Comparison of ENCODE assay signal across 11 cellular contexts in genomic region chr5:178476531-178476930, GRCh38.
"Had no signal": no experiment of that assay in that cellular context is flagged by ENCODE, and none has a peak within 500 bp of the region (broad histone marks: within the 10 kb centered on the region; RNA-seq: fewer than 3 reads in every experiment).

No MANE protein-coding gene starts in this region.

- H3K4me3 ChIP-seq: thyroid gland, vagina had no signal

- H3K27ac ChIP-seq: parathyroid adenoma, thyroid gland, vagina had no signal

- H3K79me2 ChIP-seq: parathyroid adenoma had no signal

- H3K9ac ChIP-seq: parathyroid adenoma had no signal

- H2AFZ ChIP-seq: parathyroid adenoma had no signal

- H3K36me3 ChIP-seq: thyroid gland, vagina had no signal

- H3K9me3 ChIP-seq: thyroid gland, vagina had no signal

- H3K27me3 ChIP-seq: thyroid gland, vagina had no signal

- DNase-seq: activated CD4-positive, alpha-beta T cell treated with anti-CD3 and anti-CD28 coated beads, Interleukin-2, amount 50 U/mL, for 48 hours; activated CD4-positive, CD25-positive, alpha-beta regulatory T cell treated with anti-CD3 and anti-CD28 coated beads, Interleukin-2, amount 50 U/mL, for 72 hours; activated gamma-delta T cell; activated T-cell treated with anti-CD3 and anti-CD28 coated beads, Interleukin-2, amount 50 U/mL, for 4 hours; caudate nucleus; thyroid gland had no signal

- ATAC-seq: activated naive CD4-positive, alpha-beta T cell treated with anti-CD3 and anti-CD28 coated beads, Interleukin-2, amount 50 U/mL, for 72 hours; activated T-cell treated with anti-CD3 and anti-CD28 coated beads, Interleukin-2, amount 50 U/mL, for 4 hours; esophagus mucosa; stimulated activated effector memory CD8-positive, alpha-beta T cell treated with anti-CD3 and anti-CD28 coated beads, Interleukin-12 subunit alpha, Interleukin-12 subunit beta, amount 100 ng/mL, for 72 hours had no signal
